2 cellular contexts compared by ENCODE assay signal in the genomic region with DNA sequence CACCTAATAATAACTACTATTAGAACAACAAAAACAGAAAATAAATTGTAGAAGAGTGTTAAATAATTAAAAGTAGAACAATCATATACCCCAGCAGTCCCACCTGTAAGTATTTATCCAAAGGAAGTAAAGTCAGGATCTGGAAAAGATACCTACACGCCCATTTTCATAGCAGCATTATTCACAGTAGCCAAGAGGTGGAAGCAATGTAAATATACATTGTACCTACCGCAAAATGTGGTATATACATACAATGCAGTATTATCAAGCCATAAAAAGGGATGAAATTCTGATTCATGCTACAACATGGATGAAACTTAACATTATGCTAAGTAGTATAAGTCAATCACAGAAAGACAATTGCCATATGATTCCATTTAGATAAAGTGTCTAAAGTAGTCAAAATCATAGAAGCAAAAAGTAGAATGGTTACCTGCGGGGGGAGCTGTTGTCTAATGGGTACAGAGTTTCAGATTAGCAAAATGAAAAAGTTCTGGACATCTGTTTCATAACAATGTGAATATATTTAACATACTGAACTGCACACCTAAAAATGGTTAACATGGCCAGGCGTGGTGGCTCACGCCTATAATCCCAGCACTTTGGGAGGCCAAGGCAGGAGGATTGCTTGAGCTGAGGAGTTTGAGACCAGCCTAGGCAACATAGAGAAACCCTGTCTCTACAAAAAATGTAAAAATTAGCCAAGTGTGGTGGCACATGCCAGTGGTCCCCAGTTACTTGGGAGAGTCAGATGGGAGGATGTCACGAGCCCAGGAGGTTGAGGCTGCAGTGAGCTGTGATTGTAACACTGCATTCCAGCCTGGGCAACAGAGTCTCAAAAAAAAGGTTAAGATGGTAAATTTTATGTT.
TF ChIP-seq lines count a peak whose summit lies in the region.

No MANE protein-coding gene starts in this region.

TF ChIP-seq in GM12891, 5 proteins besides CTCF, POLR2A, EP300 and RAD21:
- TF ChIP-seq POLR2AphosphoS5 (IDR thresholded peaks at IDR 0.05; ENCODE audit: low read depth, low read length): no peak
- TF ChIP-seq PAX5 (IDR thresholded peaks at IDR 0.05; ENCODE audit: insufficient read depth, low read length, severe bottlenecking): no peak
- TF ChIP-seq SPI1 (IDR thresholded peaks at IDR 0.05; ENCODE audit: low read depth, low read length): no peak
- TF ChIP-seq POU2F2 (IDR thresholded peaks at IDR 0.05; ENCODE audit: low read depth, low read length): no peak
- TF ChIP-seq TAF1 (IDR thresholded peaks at IDR 0.05; ENCODE audit: low read depth, low read length): no peak

TF ChIP-seq in K562, 482 proteins besides CTCF, POLR2A, EP300 and RAD21:
- TF ChIP-seq ARID3A (IDR thresholded peaks at IDR 0.05; ENCODE audit: borderline replicate concordance, low read depth, low read length) (0 out of 2 replicates have a peak, but pooled peaks have one; percentile 47), CC2D1A (IDR thresholded peaks at IDR 0.05) (0 out of 2 replicates have a peak, but pooled peaks have one; percentile 40), ARID2 (IDR thresholded peaks at IDR 0.05) (peak; percentile 72; the same call in 1 of the 2 replicates), ZNF384 (IDR thresholded peaks at IDR 0.05; ENCODE audit: low read depth, low read length) (peak; percentile 19; the same call in 1 of the 2 replicates), ELF2 (CRISPR knock-in tag; IDR thresholded peaks at IDR 0.05) (0 out of 2 replicates have a peak, but pooled peaks have one; percentile 10), SMC3 (conservative IDR thresholded peaks at IDR 0.05; ENCODE audit: insufficient read depth, low read depth, low read length) (peak; percentile 55; the same call in 1 of the 2 replicates), MAZ (CRISPR knock-in tag; conservative IDR thresholded peaks at IDR 0.05 in 1 of 2, IDR thresholded peaks at IDR 0.05 in 1 of 2) (0 out of 4 replicates have a peak, but pooled peaks of 1 of the 2 experiments have one; percentile 25), BRD9 (IDR thresholded peaks at IDR 0.05; ENCODE audit: low read depth, partially characterized antibody) (peak; percentile 66), ZBTB33 (CRISPR knock-in tag; IDR thresholded peaks at IDR 0.05) (peak; percentile 38; the same call in 1 of the 2 replicates), ADNP (tag; IDR thresholded peaks at IDR 0.05) (no peak), ZBTB12 (CRISPR knock-in tag; IDR thresholded peaks at IDR 0.05) (no peak), CEBPB (tag; IDR thresholded peaks at IDR 0.05) (0 out of 2 replicates have a peak, but pooled peaks have one; percentile 25), ZNF354B (CRISPR knock-in tag; IDR thresholded peaks at IDR 0.05) (no peak), RBFOX2 (IDR thresholded peaks at IDR 0.05; ENCODE audit: low read depth, low read length) (no peak)
- TF ChIP-seq, protein P1, sequence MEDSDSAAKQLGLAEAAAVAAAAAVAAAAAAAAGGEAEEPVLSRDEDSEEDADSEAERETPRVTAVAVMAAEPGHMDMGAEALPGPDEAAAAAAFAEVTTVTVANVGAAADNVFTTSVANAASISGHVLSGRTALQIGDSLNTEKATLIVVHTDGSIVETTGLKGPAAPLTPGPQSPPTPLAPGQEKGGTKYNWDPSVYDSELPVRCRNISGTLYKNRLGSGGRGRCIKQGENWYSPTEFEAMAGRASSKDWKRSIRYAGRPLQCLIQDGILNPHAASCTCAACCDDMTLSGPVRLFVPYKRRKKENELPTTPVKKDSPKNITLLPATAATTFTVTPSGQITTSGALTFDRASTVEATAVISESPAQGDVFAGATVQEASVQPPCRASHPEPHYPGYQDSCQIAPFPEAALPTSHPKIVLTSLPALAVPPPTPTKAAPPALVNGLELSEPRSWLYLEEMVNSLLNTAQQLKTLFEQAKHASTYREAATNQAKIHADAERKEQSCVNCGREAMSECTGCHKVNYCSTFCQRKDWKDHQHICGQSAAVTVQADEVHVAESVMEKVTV (CRISPR knock-in tag; IDR thresholded peaks at IDR 0.05): peak; percentile 78
